Comparison of ENCODE assay signal across 1 cellular context in genomic region chr13:49326222-49326917, GRCh38.
TF ChIP-seq lines count a peak whose summit lies in the region.

No MANE protein-coding gene starts in this region.

TF ChIP-seq in H1, 55 proteins besides CTCF, POLR2A, EP300 and RAD21 (continued from another document):
- no peak for TF ChIP-seq SUZ12 (IDR thresholded peaks at IDR 0.05; ENCODE audit: low read length)
- TF ChIP-seq MAX (IDR thresholded peaks at IDR 0.05): peak; percentile 33; the same call in 1 of the 2 replicates
TF ChIP-seq in H1: peak in this region for 2.
